20 cellular contexts compared by ENCODE assay signal in genomic region chr5:159045165-159045811, GRCh38. TPM values are rescaled to one million over a fixed set of nuclear protein-coding genes. Genes with fewer than 3 reads are reported as not detected.
"Had no signal": no experiment of that assay in that cellular context is flagged by ENCODE, and none has a peak within 500 bp of the region (broad histone marks: within the 10 kb centered on the region; RNA-seq: fewer than 3 reads in every experiment).

No MANE protein-coding gene starts in this region.

- H3K9me3 ChIP-seq: esophagus muscularis mucosa, neutrophil, right lobe of liver, thyroid gland had no signal

- ATAC-seq: natural killer cell treated with Interleukin-12 subunit alpha and Interleukin-12 subunit beta and Interleukin-15 and Interleukin-18, amount 100 ng/mL, for 72 hours; right lobe of liver; T-helper 17 cell had no signal

- H3K36me3 Mint-ChIP-seq: activated naive CD8-positive, alpha-beta T cell treated with anti-CD3 and anti-CD28 coated beads for 36 hours; natural killer cell treated with Interleukin-12 subunit alpha and Interleukin-12 subunit beta and Interleukin-15 and Interleukin-18, amount 100 ng/mL, for 72 hours had no signal

- H3K79me2 ChIP-seq: parathyroid adenoma had no signal

- H3K27ac ChIP-seq: cardiac muscle cell, esophagus muscularis mucosa, neutrophil, parathyroid adenoma, right lobe of liver, thyroid gland, WERI-Rb-1 had no signal

- H3K4me1 Mint-ChIP-seq: T-helper 17 cell had no signal

- H3K4me1 ChIP-seq: parathyroid adenoma, right lobe of liver, thyroid gland had no signal

- DNase-seq: activated CD4-positive, alpha-beta T cell treated with anti-CD3 and anti-CD28 coated beads, Interleukin-2, amount 50 U/mL, for 48 hours; activated naive CD8-positive, alpha-beta T cell treated with anti-CD3 and anti-CD28 coated beads for 36 hours; activated T-cell treated with anti-CD3 and anti-CD28 coated beads for 4 hours; amniotic stem cell; dermis blood vessel endothelial cell; effector memory CD4-positive, alpha-beta T cell; mesendoderm; right lobe of liver; small intestine; stimulated activated CD4-positive, alpha-beta T cell treated with anti-CD3 and anti-CD28 coated beads, Interleukin-15, amount 100 ng/mL, for 24 hours; stimulated activated CD4-positive, alpha-beta T cell treated with anti-CD3 and anti-CD28 coated beads, Interleukin-2, amount 100 ng/mL, for 48 hours; T-helper 17 cell; thyroid gland; WERI-Rb-1 had no signal

- H3K36me3 ChIP-seq: cardiac muscle cell, esophagus muscularis mucosa, neutrophil, right lobe of liver, thyroid gland, WERI-Rb-1 had no signal

- H3K4me3 ChIP-seq: cardiac muscle cell, esophagus muscularis mucosa, right lobe of liver, thyroid gland had no signal

- H3K4me3 Mint-ChIP-seq: activated naive CD8-positive, alpha-beta T cell treated with anti-CD3 and anti-CD28 coated beads for 36 hours; activated T-helper 1 cell treated with anti-CD3 and anti-CD28 coated beads, Interleukin-12 subunit alpha, Interleukin-12 subunit beta, Interleukin-2, Interleukin-4 antibody, amounts not matched to agents 30 ng/mL and 10 ng/mL and 1 ng/mL, durations not matched to agents 14 hours and 24 hours and 36 hours; natural killer cell treated with Interleukin-12 subunit alpha and Interleukin-12 subunit beta and Interleukin-15 and Interleukin-18, amount 100 ng/mL, for 72 hours; T-helper 17 cell had no signal

- H3K27ac Mint-ChIP-seq: activated naive CD8-positive, alpha-beta T cell treated with anti-CD3 and anti-CD28 coated beads for 36 hours; activated T-helper 1 cell treated with anti-CD3 and anti-CD28 coated beads, Interleukin-12 subunit alpha, Interleukin-12 subunit beta, Interleukin-2, Interleukin-4 antibody, amounts not matched to agents 30 ng/mL and 10 ng/mL and 1 ng/mL, durations not matched to agents 14 hours and 24 hours and 36 hours; natural killer cell treated with Interleukin-12 subunit alpha and Interleukin-12 subunit beta and Interleukin-15 and Interleukin-18, amount 100 ng/mL, for 72 hours; T-helper 17 cell had no signal

- H3K27me3 ChIP-seq: right lobe of liver, thyroid gland had no signal

- H3K9me3 Mint-ChIP-seq: activated naive CD8-positive, alpha-beta T cell treated with anti-CD3 and anti-CD28 coated beads for 36 hours; activated T-helper 1 cell treated with anti-CD3 and anti-CD28 coated beads, Interleukin-12 subunit alpha, Interleukin-12 subunit beta, Interleukin-2, Interleukin-4 antibody, amounts not matched to agents 30 ng/mL and 10 ng/mL and 1 ng/mL, durations not matched to agents 14 hours and 24 hours and 36 hours; natural killer cell treated with Interleukin-12 subunit alpha and Interleukin-12 subunit beta and Interleukin-15 and Interleukin-18, amount 100 ng/mL, for 72 hours had no signal

RNA-seq across cellular contexts. Expression of gene EBF1, which starts 54.4 kb away (rescaled TPM):
- total RNA-seq: activated T-helper 1 cell treated with anti-CD3 and anti-CD28 coated beads, Interleukin-12 subunit alpha, Interleukin-12 subunit beta, Interleukin-2, Interleukin-4 antibody, amounts not matched to agents 30 ng/mL and 10 ng/mL and 1 ng/mL, durations not matched to agents 14 hours and 24 hours and 36 hours had no signal
